ENCODE assay signal across 1 cellular context in genomic region chr3:110021659-110022058, GRCh38.
TF ChIP-seq lines count a peak whose summit lies in the region.

No MANE protein-coding gene starts in this region.

TF ChIP-seq in GM12878, 131 proteins besides CTCF, POLR2A, EP300 and RAD21 (continued from another document):
- TF ChIP-seq FOS (IDR thresholded peaks at IDR 0.05; ENCODE audit: borderline replicate concordance, extremely low read depth, insufficient read length): no peak
